29 cellular contexts compared by ENCODE assay signal in genomic region chr10:29326886-29327789, GRCh38. TPM values are rescaled to one million over a fixed set of nuclear protein-coding genes. Genes with fewer than 3 reads are reported as not detected.
"Had no signal": no experiment of that assay in that cellular context is flagged by ENCODE, and none has a peak within 500 bp of the region (broad histone marks: within the 10 kb centered on the region; RNA-seq: fewer than 3 reads in every experiment).

No MANE protein-coding gene starts in this region.

- H3K4me1 ChIP-seq: foreskin keratinocyte had no signal

- H3K36me3 Mint-ChIP-seq: activated naive CD8-positive, alpha-beta T cell; mesothelial cell of epicardium; naive thymus-derived CD4-positive, alpha-beta T cell had no signal

- H3K4me3 Mint-ChIP-seq: activated CD4-positive, alpha-beta T cell treated with anti-CD3 and anti-CD28 coated beads for 36 hours; activated CD8-positive, alpha-beta T cell treated with anti-CD3 and anti-CD28 coated beads, Interleukin-2, amount 10 ng/mL, durations not matched to agents 7 days and 5 days; activated naive CD8-positive, alpha-beta T cell; activated T-cell treated with anti-CD3 and anti-CD28 coated beads, Interleukin-2, amount 50 U/mL, for 72 hours; central memory CD8-positive, alpha-beta T cell; dendritic cell treated with granulocyte-macrophage colony-stimulating factor and Interleukin-4, amounts not matched to agents 40 ng/mL and 50 ng/mL, for 4 days; mesothelial cell of epicardium; naive thymus-derived CD4-positive, alpha-beta T cell; T-helper 2 cell treated with Interferon-gamma antibody and Interleukin-4, amounts not matched to agents 5 μg/mL and 100 μg/mL, for 36 hours had no signal

- H3K27ac Mint-ChIP-seq: activated CD4-positive, alpha-beta T cell treated with anti-CD3 and anti-CD28 coated beads for 36 hours; activated CD8-positive, alpha-beta T cell treated with anti-CD3 and anti-CD28 coated beads, Interleukin-2, amount 10 ng/mL, durations not matched to agents 7 days and 5 days; activated naive CD8-positive, alpha-beta T cell; activated T-cell treated with anti-CD3 and anti-CD28 coated beads, Interleukin-2, amount 50 U/mL, for 72 hours; dendritic cell treated with granulocyte-macrophage colony-stimulating factor and Interleukin-4, amounts not matched to agents 40 ng/mL and 50 ng/mL, for 4 days; mesothelial cell of epicardium; naive thymus-derived CD4-positive, alpha-beta T cell; T-helper 2 cell treated with Interferon-gamma antibody and Interleukin-4, amounts not matched to agents 5 μg/mL and 100 μg/mL, for 36 hours had no signal

- H3K9me3 Mint-ChIP-seq: activated T-cell treated with anti-CD3 and anti-CD28 coated beads, Interleukin-2, amount 50 U/mL, for 72 hours; central memory CD8-positive, alpha-beta T cell; dendritic cell treated with granulocyte-macrophage colony-stimulating factor and Interleukin-4, amounts not matched to agents 40 ng/mL and 50 ng/mL, for 4 days; mesothelial cell of epicardium; T-helper 2 cell treated with Interferon-gamma antibody and Interleukin-4, amounts not matched to agents 5 μg/mL and 100 μg/mL, for 36 hours had no signal

- H3K27me3 ChIP-seq: esophagus muscularis mucosa, heart right ventricle, tibial nerve had no signal

- H3K9me3 ChIP-seq: esophagus muscularis mucosa, heart right ventricle, tibial nerve had no signal

- H3K4me3 ChIP-seq: esophagus muscularis mucosa, heart right ventricle, tibial nerve had no signal

- ATAC-seq: activated CD4-positive, alpha-beta T cell treated with anti-CD3 and anti-CD28 coated beads for 36 hours; activated CD8-positive, alpha-beta T cell treated with anti-CD3 and anti-CD28 coated beads, Interleukin-2, amount 10 ng/mL, durations not matched to agents 7 days and 5 days; activated T-cell treated with anti-CD3 and anti-CD28 coated beads, Interleukin-2, amount 50 U/mL, for 72 hours; foreskin keratinocyte; heart right ventricle; left ventricle myocardium superior; naive thymus-derived CD4-positive, alpha-beta T cell; right cardiac atrium had no signal

- DNase-seq: activated CD4-positive, alpha-beta T cell treated with anti-CD3 and anti-CD28 coated beads for 36 hours; activated CD4-positive, CD25-positive, alpha-beta regulatory T cell; activated CD8-positive, alpha-beta T cell treated with anti-CD3 and anti-CD28 coated beads, Interleukin-2, amount 10 ng/mL, durations not matched to agents 7 days and 5 days; activated naive CD4-positive, alpha-beta T cell treated with Interleukin-2 at 50 U/mL for 16 hours; activated T-cell treated with anti-CD3 and anti-CD28 coated beads for 4 hours; activated T-cell treated with anti-CD3 and anti-CD28 coated beads, Interleukin-2, amount 50 U/mL, for 72 hours; anterior cingulate cortex; foreskin keratinocyte; heart right ventricle; left ventricle myocardium superior; mammary epithelial cell; naive thymus-derived CD4-positive, alpha-beta T cell; nucleus accumbens; right cardiac atrium; stimulated activated CD4-positive, alpha-beta T cell treated with anti-CD3 and anti-CD28 coated beads, Interleukin-2, amount 100 ng/mL, for 48 hours; stimulated activated naive CD4-positive, alpha-beta T cell treated with Interleukin-2 at 50 U/mL for 16 hours had no signal

- H3K27ac ChIP-seq: esophagus muscularis mucosa, foreskin keratinocyte, tibial nerve had no signal

- H3K36me3 ChIP-seq: esophagus muscularis mucosa, heart right ventricle, tibial nerve had no signal

- H3K4me1 Mint-ChIP-seq: activated CD4-positive, alpha-beta T cell treated with anti-CD3 and anti-CD28 coated beads for 36 hours; central memory CD8-positive, alpha-beta T cell; naive thymus-derived CD4-positive, alpha-beta T cell had no signal

- FAIRE-seq: bronchial epithelial cell had no signal

RNA-seq across cellular contexts. Expression of gene LYZL1, which starts 38.3 kb away (rescaled TPM):
- total RNA-seq: activated CD4-positive, alpha-beta T cell treated with anti-CD3 and anti-CD28 coated beads for 36 hours; activated CD8-positive, alpha-beta T cell treated with anti-CD3 and anti-CD28 coated beads, Interleukin-2, amount 10 ng/mL, durations not matched to agents 7 days and 5 days; activated T-cell treated with anti-CD3 and anti-CD28 coated beads, Interleukin-2, amount 50 U/mL, for 72 hours; bronchial epithelial cell; esophagus muscularis mucosa; foreskin keratinocyte; heart right ventricle; left ventricle myocardium superior; mammary epithelial cell; mesothelial cell of epicardium; naive thymus-derived CD4-positive, alpha-beta T cell; pulmonary artery endothelial cell; right cardiac atrium; temporal lobe; tibial nerve; ureter had no signal
- polyA plus RNA-seq: adipose tissue; foreskin keratinocyte; heart right ventricle; mammary epithelial cell; naive thymus-derived CD4-positive, alpha-beta T cell; neural cell; right cardiac atrium had no signal
